Comparison of ENCODE assay signal across 1 cellular context in the genomic region with DNA sequence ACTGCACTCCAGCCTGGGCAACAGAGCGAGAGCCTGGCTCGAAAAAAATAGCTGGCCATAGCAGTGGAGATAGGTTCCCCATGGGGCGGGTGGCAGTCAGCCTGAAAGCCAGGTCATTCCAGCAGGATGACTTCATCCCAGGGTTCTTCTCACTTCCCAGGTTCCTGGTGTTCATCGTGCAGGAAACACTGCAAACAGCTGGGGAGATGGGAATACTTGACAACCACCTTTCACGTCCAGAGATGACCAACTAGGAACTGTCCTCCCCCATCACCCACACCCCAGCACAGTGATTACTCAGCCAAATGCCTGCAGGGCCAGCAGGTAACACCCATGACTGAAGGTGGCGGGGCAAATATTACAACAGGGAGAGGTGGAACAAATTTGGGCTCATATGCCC.
TF ChIP-seq lines count a peak whose summit lies in the region.

No MANE protein-coding gene starts in this region.

TF ChIP-seq in HEK293, 187 proteins besides CTCF, POLR2A, EP300 and RAD21 (continued from another document):
- TF ChIP-seq, protein P1, sequence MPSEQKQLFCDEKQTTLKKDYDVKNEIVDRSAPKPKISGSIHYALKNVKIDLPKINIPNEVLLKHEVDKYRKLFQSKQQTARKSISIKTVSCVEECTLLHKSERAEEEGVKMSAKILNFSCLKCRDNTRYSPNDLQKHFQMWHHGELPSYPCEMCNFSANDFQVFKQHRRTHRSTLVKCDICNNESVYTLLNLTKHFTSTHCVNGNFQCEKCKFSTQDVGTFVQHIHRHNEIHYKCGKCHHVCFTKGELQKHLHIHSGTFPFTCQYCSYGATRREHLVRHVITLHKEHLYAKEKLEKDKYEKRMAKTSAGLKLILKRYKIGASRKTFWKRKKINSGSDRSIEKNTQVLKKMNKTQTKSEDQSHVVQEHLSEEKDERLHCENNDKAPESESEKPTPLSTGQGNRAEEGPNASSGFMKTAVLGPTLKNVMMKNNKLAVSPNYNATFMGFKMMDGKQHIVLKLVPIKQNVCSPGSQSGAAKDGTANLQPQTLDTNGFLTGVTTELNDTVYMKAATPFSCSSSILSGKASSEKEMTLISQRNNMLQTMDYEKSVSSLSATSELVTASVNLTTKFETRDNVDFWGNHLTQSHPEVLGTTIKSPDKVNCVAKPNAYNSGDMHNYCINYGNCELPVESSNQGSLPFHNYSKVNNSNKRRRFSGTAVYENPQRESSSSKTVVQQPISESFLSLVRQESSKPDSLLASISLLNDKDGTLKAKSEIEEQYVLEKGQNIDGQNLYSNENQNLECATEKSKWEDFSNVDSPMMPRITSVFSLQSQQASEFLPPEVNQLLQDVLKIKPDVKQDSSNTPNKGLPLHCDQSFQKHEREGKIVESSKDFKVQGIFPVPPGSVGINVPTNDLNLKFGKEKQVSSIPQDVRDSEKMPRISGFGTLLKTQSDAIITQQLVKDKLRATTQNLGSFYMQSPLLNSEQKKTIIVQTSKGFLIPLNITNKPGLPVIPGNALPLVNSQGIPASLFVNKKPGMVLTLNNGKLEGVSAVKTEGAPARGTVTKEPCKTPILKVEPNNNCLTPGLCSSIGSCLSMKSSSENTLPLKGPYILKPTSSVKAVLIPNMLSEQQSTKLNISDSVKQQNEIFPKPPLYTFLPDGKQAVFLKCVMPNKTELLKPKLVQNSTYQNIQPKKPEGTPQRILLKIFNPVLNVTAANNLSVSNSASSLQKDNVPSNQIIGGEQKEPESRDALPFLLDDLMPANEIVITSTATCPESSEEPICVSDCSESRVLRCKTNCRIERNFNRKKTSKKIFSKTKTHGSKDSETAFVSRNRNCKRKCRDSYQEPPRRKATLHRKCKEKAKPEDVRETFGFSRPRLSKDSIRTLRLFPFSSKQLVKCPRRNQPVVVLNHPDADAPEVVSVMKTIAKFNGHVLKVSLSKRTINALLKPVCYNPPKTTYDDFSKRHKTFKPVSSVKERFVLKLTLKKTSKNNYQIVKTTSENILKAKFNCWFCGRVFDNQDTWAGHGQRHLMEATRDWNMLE (tag by site-specific recombination; conservative IDR thresholded peaks at IDR 0.05; ENCODE audit: low read depth) = no peak
- no peak for TF ChIP-seq ZNF169 (tag by site-specific recombination; IDR thresholded peaks at IDR 0.05)
